14 cellular contexts compared by ENCODE assay signal in the genomic region with DNA sequence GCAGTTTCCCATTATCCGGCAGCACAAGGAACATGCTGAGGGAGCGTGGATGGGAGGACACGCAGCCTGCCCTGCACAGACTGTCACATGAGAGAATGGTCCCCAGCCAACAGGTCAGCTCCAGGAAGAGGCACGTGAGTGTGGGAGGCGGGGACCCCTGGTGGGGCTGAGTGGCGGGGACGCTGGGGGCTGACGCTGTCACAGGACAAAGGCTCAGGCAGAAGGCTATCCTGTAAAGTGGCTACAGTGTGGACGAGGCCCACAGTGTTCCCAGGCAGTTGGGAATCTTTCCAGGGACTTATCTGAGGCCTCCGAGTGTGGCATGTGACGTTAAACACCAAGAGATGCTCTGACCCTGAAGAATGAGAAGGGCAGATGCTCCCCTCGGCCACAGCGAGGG. TPM values are rescaled to one million over a fixed set of nuclear protein-coding genes. Genes with fewer than 3 reads are reported as not detected.
DNase-seq lines count a peak whose midpoint lies in the region; TF ChIP-seq lines count a peak whose summit lies in the region.
"Had no signal": no experiment of that assay in that cellular context is flagged by ENCODE, and none has a peak within 500 bp of the region (broad histone marks: within the 10 kb centered on the region; RNA-seq: fewer than 3 reads in every experiment).

No MANE protein-coding gene starts in this region.

- no peak for TF ChIP-seq POLR2A in prostate gland (IDR thresholded peaks at IDR 0.05)

- no peaks in the 10 kb centered on the region for H4K20me1 ChIP-seq in SU-DHL-6 (ENCODE audit: low read depth, low read length)

- peak overlapping the region; percentile 14; the same call in 1 of the 2 replicates for H3K9ac ChIP-seq in SU-DHL-6 (ENCODE audit: low read length)

- no peaks in the 10 kb centered on the region for H3K9me2 ChIP-seq in SU-DHL-6 (replicated peaks; ENCODE audit: insufficient read depth, low read length)

- DNase-seq in right atrium auricular region (ENCODE audit: low spot score) (no peak), NCI-H2196 treated with DMSO at 0.1 percent for 48 hours (lab: John Stamatoyannopoulos, UW; ENCODE audit: unreplicated experiment) (no peak), brain microvascular endothelial cell (no peak), prostate gland (ENCODE audit: low spot score) (no peak)
- DNase-seq: NCI-H1048, NCI-H345, T1000, trophoblast cell had no signal

- 51% methylated on average over 13 of the region's 13 CpGs for WGBS in prostate gland

- no peaks in the 10 kb centered on the region for H3K27me3 ChIP-seq in SU-DHL-6 (ENCODE audit: low read length)
- no peaks in the 10 kb centered on the region for H3K27me3 ChIP-seq in right atrium auricular region
- H3K27me3 ChIP-seq in brain microvascular endothelial cell (replicated peaks): no peaks in the 10 kb centered on the region
- no peaks in the 10 kb centered on the region for H3K27me3 ChIP-seq in prostate gland (replicated peaks; ENCODE audit: insufficient read depth)

- no peak overlapping the region for H2AFZ ChIP-seq in SU-DHL-6 (ENCODE audit: low read depth, low read length, severe bottlenecking)

- peak overlapping the region; percentile 52 for H3K4me2 ChIP-seq in SU-DHL-6 (ENCODE audit: low read depth, low read length, poor library complexity, severe bottlenecking)

- intact Hi-C loops in prostate gland (cut with DNase I): loop anchor here (5.0 to 10.0 kb wide), 2 partner anchors 91 to 398 kb away; no protein-coding TSS in a partner anchor

- peaks cover 31% of the 10 kb centered on the region; the same call in 1 of the 2 replicates for H3F3A ChIP-seq in SU-DHL-6 (ENCODE audit: insufficient read depth)

- H3K79me2 ChIP-seq in SU-DHL-6 (ENCODE audit: insufficient read depth, low read length): no peaks in the 10 kb centered on the region

- H3K9me3 ChIP-seq in SU-DHL-6 (ENCODE audit: insufficient read depth, low read length) (no peaks in the 10 kb centered on the region), right atrium auricular region (no peaks in the 10 kb centered on the region), prostate gland (no peaks in the 10 kb centered on the region)

- H3K36me3 ChIP-seq in SU-DHL-6 (ENCODE audit: low read length) (peaks cover 10% of the 10 kb centered on the region; the same call in 1 of the 2 replicates), right atrium auricular region (peaks cover 77% of the 10 kb centered on the region), brain microvascular endothelial cell (replicated peaks) (peaks cover 34% of the 10 kb centered on the region), prostate gland (peaks cover 3 to 14% of the 10 kb centered on the region in 2 donors)

- H3K4me1 ChIP-seq in right atrium auricular region (peaks cover 0 to 26% of the 10 kb centered on the region in 2 donors), prostate gland (replicated peaks) (peaks cover 4% of the 10 kb centered on the region)

- H3K27ac ChIP-seq in SU-DHL-6 (ENCODE audit: low read depth, low read length) (peak overlapping the region; percentile 76), right atrium auricular region (peak overlapping the region; percentile 84 to 85), brain microvascular endothelial cell (no peak overlapping the region), prostate gland (peak overlapping the region in 1 of 2 donors; percentile 17)

- no peak for TF ChIP-seq CTCF in SU-DHL-6 (IDR thresholded peaks at IDR 0.05; ENCODE audit: insufficient read depth, low read length, poor library complexity, severe bottlenecking)
- TF ChIP-seq CTCF in right atrium auricular region (IDR thresholded peaks at IDR 0.05): no peak
- TF ChIP-seq CTCF in brain microvascular endothelial cell (IDR thresholded peaks at IDR 0.05; ENCODE audit: low read depth, low read length, missing control alignments): no peak
- TF ChIP-seq CTCF in prostate gland (IDR thresholded peaks at IDR 0.05): no peak

- in situ Hi-C loops in brain microvascular endothelial cell (cut with HindIII; ENCODE audit: low pct_ligation_motif_present, low sequenced_read_pairs): no loop called here

- H3K4me3 ChIP-seq in GM08714 (ENCODE audit: low read length) (peak overlapping the region; percentile 51; the same call in 1 of the 2 replicates), SU-DHL-6 (ENCODE audit: insufficient read depth, low read length, poor library complexity, severe bottlenecking) (no peak overlapping the region), right atrium auricular region (no peak overlapping the region), brain microvascular endothelial cell (ENCODE audit: low read depth, low read length) (no peak overlapping the region), prostate gland (no peak overlapping the region)

RNA-seq across cellular contexts. Expression of a gene that starts 30.4 kb away (rescaled TPM):
- total RNA-seq in right atrium auricular region (10 to 100 TPM; 75.3 to 77.5 TPM), prostate gland (100 to 1,000 TPM in 1 of 2 donors, 10 to 100 TPM in 1; 79.0 to 133 TPM)

RNA-seq across cellular contexts. Expression of a gene that starts 43.8 kb away (rescaled TPM):
- total RNA-seq in right atrium auricular region: not detected
- total RNA-seq in prostate gland: not detected
- total RNA-seq: activated CD8-positive, alpha-beta memory T cell treated with anti-CD3 and anti-CD28 coated beads for 36 hours; HT1080; lung microvascular endothelial cell; osteocyte had no signal

RNA-seq across cellular contexts. Expression of a gene that starts 58.6 kb away (rescaled TPM):
- 10 to 100 TPM; 14.6 to 15.4 TPM for total RNA-seq in right atrium auricular region
- 10 to 100 TPM; 12.0 to 17.3 TPM for total RNA-seq in prostate gland

RNA-seq across cellular contexts. Expression of a gene that starts 58.8 kb away (rescaled TPM):
- total RNA-seq in right atrium auricular region (1 to 10 TPM in 1 of 2 donors, not detected in 1; 1.8 TPM), prostate gland (1 to 10 TPM in 1 of 2 donors, under 1 TPM in 1; 0.32 to 8.2 TPM)
- total RNA-seq: HT1080, osteocyte had no signal
